Comparison of ENCODE assay signal across 1 cellular context in the genomic region with DNA sequence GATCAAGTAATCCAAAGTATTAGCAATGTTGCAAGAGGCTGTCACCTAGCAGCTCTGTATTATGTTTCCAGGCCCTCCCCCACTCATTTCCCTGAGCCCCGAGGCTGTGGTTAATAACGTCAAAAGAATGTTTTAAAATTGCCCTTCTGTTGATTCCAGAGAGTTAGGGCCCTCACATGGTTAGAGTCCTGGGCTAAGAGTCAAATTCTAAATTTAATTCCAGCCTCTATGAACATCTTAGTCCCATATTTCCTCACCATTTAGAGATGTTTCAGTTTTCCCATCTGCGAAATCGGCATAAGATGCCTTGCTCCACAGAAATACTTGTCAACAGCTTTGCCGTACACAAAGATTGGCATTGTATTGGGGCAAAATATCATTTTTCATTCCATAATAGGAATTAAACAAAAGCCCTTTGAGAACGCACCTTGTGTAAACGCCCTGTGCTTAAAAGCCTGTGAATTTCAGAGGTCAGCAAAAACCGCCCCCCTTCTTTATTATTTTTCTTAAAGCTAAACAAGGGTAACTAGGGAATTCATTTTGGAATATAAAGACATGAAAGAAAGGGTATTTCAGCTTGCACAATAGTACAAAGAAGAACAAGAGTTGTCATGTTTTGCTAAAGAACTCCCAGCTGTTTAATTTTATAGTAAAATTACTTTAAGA.
TF ChIP-seq lines count a peak whose summit lies in the region.

No MANE protein-coding gene starts in this region.

TF ChIP-seq in WTC11, 78 proteins besides CTCF, POLR2A, EP300 and RAD21 (continued from another document):
- TF ChIP-seq, protein P1, sequence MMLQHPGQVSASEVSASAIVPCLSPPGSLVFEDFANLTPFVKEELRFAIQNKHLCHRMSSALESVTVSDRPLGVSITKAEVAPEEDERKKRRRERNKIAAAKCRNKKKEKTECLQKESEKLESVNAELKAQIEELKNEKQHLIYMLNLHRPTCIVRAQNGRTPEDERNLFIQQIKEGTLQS (CRISPR knock-in tag; conservative IDR thresholded peaks at IDR 0.05): no peak
- TF ChIP-seq SOX15 (CRISPR knock-in tag; IDR thresholded peaks at IDR 0.05): no peak
- TF ChIP-seq, protein P2, sequence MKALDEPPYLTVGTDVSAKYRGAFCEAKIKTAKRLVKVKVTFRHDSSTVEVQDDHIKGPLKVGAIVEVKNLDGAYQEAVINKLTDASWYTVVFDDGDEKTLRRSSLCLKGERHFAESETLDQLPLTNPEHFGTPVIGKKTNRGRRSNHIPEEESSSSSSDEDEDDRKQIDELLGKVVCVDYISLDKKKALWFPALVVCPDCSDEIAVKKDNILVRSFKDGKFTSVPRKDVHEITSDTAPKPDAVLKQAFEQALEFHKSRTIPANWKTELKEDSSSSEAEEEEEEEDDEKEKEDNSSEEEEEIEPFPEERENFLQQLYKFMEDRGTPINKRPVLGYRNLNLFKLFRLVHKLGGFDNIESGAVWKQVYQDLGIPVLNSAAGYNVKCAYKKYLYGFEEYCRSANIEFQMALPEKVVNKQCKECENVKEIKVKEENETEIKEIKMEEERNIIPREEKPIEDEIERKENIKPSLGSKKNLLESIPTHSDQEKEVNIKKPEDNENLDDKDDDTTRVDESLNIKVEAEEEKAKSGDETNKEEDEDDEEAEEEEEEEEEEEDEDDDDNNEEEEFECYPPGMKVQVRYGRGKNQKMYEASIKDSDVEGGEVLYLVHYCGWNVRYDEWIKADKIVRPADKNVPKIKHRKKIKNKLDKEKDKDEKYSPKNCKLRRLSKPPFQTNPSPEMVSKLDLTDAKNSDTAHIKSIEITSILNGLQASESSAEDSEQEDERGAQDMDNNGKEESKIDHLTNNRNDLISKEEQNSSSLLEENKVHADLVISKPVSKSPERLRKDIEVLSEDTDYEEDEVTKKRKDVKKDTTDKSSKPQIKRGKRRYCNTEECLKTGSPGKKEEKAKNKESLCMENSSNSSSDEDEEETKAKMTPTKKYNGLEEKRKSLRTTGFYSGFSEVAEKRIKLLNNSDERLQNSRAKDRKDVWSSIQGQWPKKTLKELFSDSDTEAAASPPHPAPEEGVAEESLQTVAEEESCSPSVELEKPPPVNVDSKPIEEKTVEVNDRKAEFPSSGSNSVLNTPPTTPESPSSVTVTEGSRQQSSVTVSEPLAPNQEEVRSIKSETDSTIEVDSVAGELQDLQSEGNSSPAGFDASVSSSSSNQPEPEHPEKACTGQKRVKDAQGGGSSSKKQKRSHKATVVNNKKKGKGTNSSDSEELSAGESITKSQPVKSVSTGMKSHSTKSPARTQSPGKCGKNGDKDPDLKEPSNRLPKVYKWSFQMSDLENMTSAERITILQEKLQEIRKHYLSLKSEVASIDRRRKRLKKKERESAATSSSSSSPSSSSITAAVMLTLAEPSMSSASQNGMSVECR (CRISPR knock-in tag; IDR thresholded peaks at IDR 0.05; ENCODE audit: borderline replicate concordance): no peak
TF ChIP-seq in WTC11: peak in this region for 0.
